Comparison of ENCODE assay signal across 8 cellular contexts in the genomic region with DNA sequence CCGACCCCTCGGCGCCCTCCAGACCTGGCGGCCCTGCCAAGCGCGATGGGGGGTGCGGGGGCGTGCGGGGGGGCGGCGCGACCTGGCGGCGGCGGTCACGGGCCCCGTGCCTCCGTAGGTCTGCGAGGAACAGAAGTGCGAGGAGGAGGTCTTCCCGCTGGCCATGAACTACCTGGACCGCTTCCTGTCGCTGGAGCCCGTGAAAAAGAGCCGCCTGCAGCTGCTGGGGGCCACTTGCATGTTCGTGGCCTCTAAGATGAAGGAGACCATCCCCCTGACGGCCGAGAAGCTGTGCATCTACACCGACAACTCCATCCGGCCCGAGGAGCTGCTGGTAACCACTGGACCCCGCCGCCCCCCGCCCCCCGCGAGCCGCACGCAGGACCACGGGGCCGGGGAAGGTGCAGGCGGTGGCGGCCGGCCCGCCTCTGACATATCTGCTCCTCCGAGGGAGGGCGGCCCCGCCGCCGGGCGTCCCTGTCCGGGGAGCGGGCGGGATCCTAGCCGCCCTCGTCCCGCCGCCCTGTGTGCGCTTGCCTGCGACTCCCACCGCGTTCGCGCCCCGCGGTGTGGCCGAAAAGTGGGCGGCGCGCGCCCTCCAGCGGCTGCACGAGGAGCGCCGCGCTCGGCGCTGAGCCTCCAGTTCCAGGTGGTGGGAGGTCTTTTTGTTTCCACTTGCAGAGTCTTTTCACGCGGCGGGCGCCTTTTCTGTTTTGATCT. TPM values are rescaled to one million over a fixed set of nuclear protein-coding genes. Genes with fewer than 3 reads are reported as not detected.
DNase-seq lines count a peak whose midpoint lies in the region; ATAC-seq and TF ChIP-seq lines count a peak whose summit lies in the region.

No MANE protein-coding gene starts in this region.

- H3K36me3 ChIP-seq in Karpas-422 (ENCODE audit: insufficient read depth, low read length) (no peaks in the 10 kb centered on the region), SU-DHL-6 (ENCODE audit: low read length) (no peaks in the 10 kb centered on the region), heart left ventricle (peaks cover 0 to 46% (median 17%) of the 10 kb centered on the region in 9 donors), tibial nerve (peaks cover 0 to 18% (median 0%) of the 10 kb centered on the region in 3 donors)

- H3K9ac ChIP-seq in Karpas-422 (ENCODE audit: low read length) (peak overlapping the region; percentile 44), SU-DHL-6 (ENCODE audit: low read length) (peak overlapping the region; percentile 41; the same call in 1 of the 2 replicates)

- no peak overlapping the region for H2AFZ ChIP-seq in Karpas-422 (ENCODE audit: low read length)
- peak overlapping the region; percentile 71 for H2AFZ ChIP-seq in SU-DHL-6 (ENCODE audit: low read depth, low read length, severe bottlenecking)

- ATAC-seq in GM18511 (IDR thresholded peaks at IDR 0.05; ENCODE audit: unreplicated experiment) (peak; percentile 54), heart left ventricle (peak; percentile 23 to 68 (median 55))

- intact Hi-C loops in heart left ventricle (cut with DNase I) = loop anchor here (1.0 to 10.0 kb wide), 18 partner anchors 146 to 718 kb away; partner anchors contain the start of gene MYEOV (in 3 of the 10)

- H3K27ac Mint-ChIP-seq in activated naive CD8-positive, alpha-beta T cell treated with anti-CD3 and anti-CD28 coated beads for 36 hours = no peak overlapping the region

- no peaks in the 10 kb centered on the region for H3F3A ChIP-seq in SU-DHL-6 (ENCODE audit: insufficient read depth)

- 0 to 1% (median 0%) methylated on average over 10 to 81 of the region's 81 CpGs for WGBS in heart left ventricle, 4 donors
- 0 to 4% methylated on average over 24 to 44 of the region's 81 CpGs for WGBS in tibial nerve, 2 donors

- H3K9me2 ChIP-seq in Karpas-422 (replicated peaks; ENCODE audit: insufficient read depth, low read length) (no peaks in the 10 kb centered on the region), SU-DHL-6 (replicated peaks; ENCODE audit: insufficient read depth, low read length) (no peaks in the 10 kb centered on the region)

- no peak overlapping the region for H3K27ac ChIP-seq in Karpas-422 (ENCODE audit: low read length)
- no peak overlapping the region for H3K27ac ChIP-seq in SU-DHL-6 (ENCODE audit: low read depth, low read length)
- peak overlapping the region; percentile 89 to 100 (median 97) for H3K27ac ChIP-seq in heart left ventricle
- peak overlapping the region; percentile 79 to 94 (median 88) for H3K27ac ChIP-seq in tibial nerve

- no peaks in the 10 kb centered on the region for H3K27me3 ChIP-seq in Karpas-422 (ENCODE audit: low read length)
- H3K27me3 ChIP-seq in SU-DHL-6 (ENCODE audit: low read length) = no peaks in the 10 kb centered on the region
- peaks cover 0 to 37% (median 0%) of the 10 kb centered on the region in 9 donors for H3K27me3 ChIP-seq in heart left ventricle
- H3K27me3 ChIP-seq in tibial nerve = peaks cover 0 to 12% of the 10 kb centered on the region in 2 donors

- H3K79me2 ChIP-seq in Karpas-422 (ENCODE audit: low read length) (no peaks in the 10 kb centered on the region), SU-DHL-6 (ENCODE audit: insufficient read depth, low read length) (no peaks in the 10 kb centered on the region)

- in situ Hi-C loops in ACHN (cut with HindIII; ENCODE audit: low pct_ligation_motif_present, low pct_unique_long_range_greater_than_20kb, low sequenced_read_pairs) = no loop called here

- H4K20me1 ChIP-seq in Karpas-422 (ENCODE audit: insufficient read depth, low read depth, low read length) (peaks cover 4% of the 10 kb centered on the region; the same call in 1 of the 2 replicates), SU-DHL-6 (ENCODE audit: low read depth, low read length) (no peaks in the 10 kb centered on the region)

- H3K4me3 Mint-ChIP-seq in activated naive CD8-positive, alpha-beta T cell treated with anti-CD3 and anti-CD28 coated beads for 36 hours = peak overlapping the region; percentile 69

- peaks cover 34% of the 10 kb centered on the region for H3K27me3 Mint-ChIP-seq in activated naive CD8-positive, alpha-beta T cell treated with anti-CD3 and anti-CD28 coated beads for 36 hours

- no peaks in the 10 kb centered on the region for H3K36me3 Mint-ChIP-seq in activated naive CD8-positive, alpha-beta T cell treated with anti-CD3 and anti-CD28 coated beads for 36 hours

- H3K4me3 ChIP-seq in Karpas-422 (ENCODE audit: low read length) (peak overlapping the region; percentile 52; the same call in 1 of the 2 replicates), SU-DHL-6 (ENCODE audit: insufficient read depth, low read length, poor library complexity, severe bottlenecking) (peak overlapping the region; percentile 41), heart left ventricle (peak overlapping the region; percentile 72 to 97 (median 88)), tibial nerve (peak overlapping the region; percentile 59 to 81 (median 68))

- TF ChIP-seq EP300 in tibial nerve (IDR thresholded peaks at IDR 0.05) = peak in 1 of 2 donors; percentile 67

- H3K4me1 ChIP-seq in Karpas-422 (ENCODE audit: low read length) (peaks cover 18% of the 10 kb centered on the region), heart left ventricle (peaks cover 6 to 74% (median 62%) of the 10 kb centered on the region in 12 donors), tibial nerve (peaks cover 0 to 83% (median 49%) of the 10 kb centered on the region in 4 donors)

- H3K4me2 ChIP-seq in Karpas-422 (ENCODE audit: low read depth, low read length, poor library complexity, severe bottlenecking) = peak overlapping the region; percentile 47
- peak overlapping the region; percentile 62 for H3K4me2 ChIP-seq in SU-DHL-6 (ENCODE audit: low read depth, low read length, poor library complexity, severe bottlenecking)

- peaks cover 8% of the 10 kb centered on the region for H3K4me1 Mint-ChIP-seq in activated naive CD8-positive, alpha-beta T cell treated with anti-CD3 and anti-CD28 coated beads for 36 hours

- H3K9me3 ChIP-seq in Karpas-422 (ENCODE audit: low read length) (no peaks in the 10 kb centered on the region), SU-DHL-6 (ENCODE audit: insufficient read depth, low read length) (no peaks in the 10 kb centered on the region), heart left ventricle (no peaks in the 10 kb centered on the region), tibial nerve (no peaks in the 10 kb centered on the region)

- TF ChIP-seq CTCF in SU-DHL-6 (IDR thresholded peaks at IDR 0.05; ENCODE audit: insufficient read depth, low read length, poor library complexity, severe bottlenecking) (peak; percentile 67), heart left ventricle (IDR thresholded peaks at IDR 0.05) (peak; percentile 87 to 97 (median 95)), tibial nerve (IDR thresholded peaks at IDR 0.05) (peak; percentile 92 to 98 (median 97))

- DNase-seq in ACHN (peak; percentile 73), Karpas-422 (peak; percentile 89), heart left ventricle (peak; percentile 82 to 93 (median 85)), pons (ENCODE audit: low spot score) (peak; percentile 51), tibial nerve (ENCODE audit: low spot score in 2 of 2) (peak; percentile 56 to 57)
- peak; percentile 87 for DNase-seq in activated naive CD8-positive, alpha-beta T cell treated with anti-CD3 and anti-CD28 coated beads for 36 hours

- TF ChIP-seq POLR2A in heart left ventricle (IDR thresholded peaks at IDR 0.05) = peak in 1 of 2 donors; percentile 30
- peak in 1 of 2 donors; percentile 29 for TF ChIP-seq POLR2A in tibial nerve (IDR thresholded peaks at IDR 0.05)

- no peaks in the 10 kb centered on the region for H3K9me3 Mint-ChIP-seq in activated naive CD8-positive, alpha-beta T cell treated with anti-CD3 and anti-CD28 coated beads for 36 hours

RNA-seq across cellular contexts. Expression of gene CCND1, which starts 2.1 kb away (rescaled TPM):
- 0.54 and 4.3 TPM in 2 replicates for total RNA-seq in Karpas-422 (2014; rRNA removed; shearing (Covaris generic); ENCODE audit: low replicate concordance)
- total RNA-seq in activated naive CD8-positive, alpha-beta T cell treated with anti-CD3 and anti-CD28 coated beads for 36 hours = 1 to 10 TPM; 2.4 to 3.2 TPM
- total RNA-seq in heart left ventricle = 100 to 1,000 TPM; 104 to 312 (median 162) TPM
- 10 to 100 TPM; 27.9 to 50.5 TPM for polyA plus RNA-seq in heart left ventricle
- 100 to 1,000 TPM; 108 to 259 (median 168) TPM for total RNA-seq in tibial nerve

RNA-seq across cellular contexts. Expression of gene LTO1, which starts 32.1 kb away (rescaled TPM):
- 24.2 and 26.2 TPM in 2 replicates for total RNA-seq in Karpas-422 (2014; rRNA removed; shearing (Covaris generic); ENCODE audit: low replicate concordance)
- total RNA-seq in activated naive CD8-positive, alpha-beta T cell treated with anti-CD3 and anti-CD28 coated beads for 36 hours = 10 to 100 TPM; 18.7 to 21.8 TPM
- total RNA-seq in heart left ventricle (10 to 100 TPM in 1 of 9 donors, 1 to 10 TPM in 8; 4.1 to 13.4 (median 8.4) TPM), tibial nerve (10 to 100 TPM; 22.5 to 29.9 (median 23.1) TPM)
- polyA plus RNA-seq in heart left ventricle = 10 to 100 TPM; 10.9 to 14.4 TPM

Comparison
In these comparisons a context has a peak if more than half of its experiments do, and no peak if none do; other contexts are left out.
1. H3K27ac ChIP-seq: peak in heart left ventricle (12 of 12) and tibial nerve (4 of 4); none in Karpas-422 (single experiment) and SU-DHL-6 (single experiment).
2. RNA of gene CCND1, which starts 2.1 kb away (total RNA-seq): 108 to 259 TPM in tibial nerve and 104 to 312 TPM in heart left ventricle; 0.54 to 4.3 TPM in Karpas-422 and 2.4 to 3.2 TPM in activated naive CD8-positive, alpha-beta T cell treated with anti-CD3 and anti-CD28 coated beads for 36 hours; every median in the first group is over 10 times any median in the second.
3. Peak in every context shown above with its lines, with median percentiles within 50 percentile points of each other: DNase-seq, H3K4me3 ChIP-seq and CTCF ChIP-seq.